Comparison of ENCODE assay signal across 22 cellular contexts in the genomic region with DNA sequence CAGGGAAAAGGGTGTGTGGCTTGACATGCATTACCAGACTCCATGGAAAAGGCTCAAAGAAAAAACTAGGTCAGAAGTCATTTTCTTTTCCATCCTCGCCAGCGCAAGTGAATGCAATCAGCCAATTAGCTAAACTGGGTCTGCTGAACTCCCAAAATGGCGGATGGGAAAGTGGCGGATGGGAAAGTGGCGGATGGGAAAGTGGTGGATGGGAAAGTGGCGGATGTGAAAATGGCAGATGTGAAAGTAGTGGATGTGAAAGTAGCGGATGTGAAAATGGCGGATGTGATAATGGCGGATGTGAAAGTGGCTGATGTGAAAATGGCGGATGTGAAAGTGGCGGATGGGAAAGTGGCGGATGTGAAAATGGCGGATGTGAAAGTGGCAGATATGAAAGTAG.
DNase-seq lines count a peak whose midpoint lies in the region; ATAC-seq, FAIRE-seq and TF ChIP-seq lines count a peak whose summit lies in the region.
"Had no signal": no experiment of that assay in that cellular context is flagged by ENCODE, and none has a peak within 500 bp of the region (broad histone marks: within the 10 kb centered on the region; RNA-seq: fewer than 3 reads in every experiment).

No MANE protein-coding gene starts in this region.

- no peak for TF ChIP-seq EP300 in H1 (IDR thresholded peaks at IDR 0.05; ENCODE audit: borderline replicate concordance in 1 of 2, low read depth in 2 of 2, low read length in 2 of 2)

- no peak overlapping the region for H4K5ac ChIP-seq in H1 (ENCODE audit: insufficient read length, low read depth, low read length)

- no peaks in the 10 kb centered on the region for H3K79me2 ChIP-seq in H1 (ENCODE audit: control insufficient read depth in 1 of 2, insufficient read depth in 2 of 2, low read length in 2 of 2)

- no peak overlapping the region for H3K14ac ChIP-seq in H1 (ENCODE audit: insufficient read length)

- H4K20me1 ChIP-seq in H1 (replicated peaks in 1 of 2; ENCODE audit: control insufficient read depth in 1 of 2, insufficient read depth in 2 of 2, low read length in 2 of 2) = no peaks in the 10 kb centered on the region
- H4K20me1 ChIP-seq: BLaER1 had no signal

- H3K23me2 ChIP-seq in H1 (ENCODE audit: low read depth, low read length) = peaks cover 4% of the 10 kb centered on the region; the same call in 1 of the 2 replicates

- no peak overlapping the region for H2AFZ ChIP-seq in H1 (ENCODE audit: low read length)
- H2AFZ ChIP-seq: GM23248 had no signal

- POLR2A ChIA-PET in H1 (lab: Charles Lee; ENCODE audit: partially characterized antibody) = no interaction called here

- WGBS in liver = 96% methylated on average over 13 of the region's 13 CpGs
- WGBS in right lobe of liver (ENCODE audit: insufficient coverage, low coverage, low lambda C conversion rate, missing lambda C conversion rate) = 96% methylated on average over 13 of the region's 13 CpGs
- 90% methylated on average over 13 of the region's 13 CpGs; no CpG with 5 or more reads in 1 of the 2 experiments for WGBS in H1 (ENCODE audit: extremely low coverage in 1 of 2, insufficient coverage in 1 of 2, insufficient read length in 1 of 2, insufficient replicate concordance in 2 of 2, low coverage in 1 of 2, low lambda C conversion rate in 2 of 2, missing lambda C conversion rate in 1 of 2), 2 experiments
- 56 to 83% methylated on average over 13 of the region's 13 CpGs for WGBS in testis, 2 donors

- no peaks in the 10 kb centered on the region; the same call in 1 of the 2 replicates for H3K79me1 ChIP-seq in H1 (ENCODE audit: low read depth, low read length)

- intact Hi-C loops in right lobe of liver (cut with DNase I) (no loop called here), testis (cut with DNase I; ENCODE audit: low total_unique reads) (no loop called here)

- TF ChIP-seq RAD21 in liver (IDR thresholded peaks at IDR 0.05) = no peak
- no peak for TF ChIP-seq RAD21 in H1 (IDR thresholded peaks at IDR 0.05 in 1 of 2, conservative IDR thresholded peaks at IDR 0.05 in 1 of 2; ENCODE audit: low read depth in 2 of 2, low read length in 2 of 2)

- H2AK5ac ChIP-seq in H1 (ENCODE audit: low read depth, low read length) = no peak overlapping the region

- no peak overlapping the region for H4K8ac ChIP-seq in H1 (ENCODE audit: extremely low read depth, insufficient read depth, low read length)

- no peaks in the 10 kb centered on the region for H3K27me3 ChIP-seq in liver (ENCODE audit: control insufficient read depth in 4 of 4, insufficient read depth in 4 of 4, low read length in 3 of 4)
- H3K27me3 ChIP-seq in right lobe of liver = no peaks in the 10 kb centered on the region
- no peaks in the 10 kb centered on the region; a peak in 1 of 7 replicates for H3K27me3 ChIP-seq in H1 (replicated peaks in 1 of 4; ENCODE audit: control insufficient read depth in 3 of 4, extremely low read depth in 1 of 4, insufficient read depth in 3 of 4, low read length in 3 of 4)
- H3K27me3 ChIP-seq in testis = no peaks in the 10 kb centered on the region
- H3K27me3 ChIP-seq: BLaER1 had no signal

- CTCF ChIA-PET in H1 (lab: Charles Lee; ENCODE audit: partially characterized antibody) = interaction anchor here (1.4 to 2.7 kb wide), 3 partner anchors 14 to 59 kb away, joined by 5 to 10 read pairs (median 7); no protein-coding TSS in a partner anchor

- no peak overlapping the region for H2BK5ac ChIP-seq in H1 (ENCODE audit: low read depth, low read length)

- no peak for TF ChIP-seq POLR2A in right lobe of liver (IDR thresholded peaks at IDR 0.05)
- no peak for TF ChIP-seq POLR2A in H1 (IDR thresholded peaks at IDR 0.05; ENCODE audit: control extremely low read depth in 1 of 2, low read depth in 2 of 2, low read length in 2 of 2)
- no peak for TF ChIP-seq POLR2A in testis (IDR thresholded peaks at IDR 0.05)

- no peak overlapping the region for H2BK120ac ChIP-seq in H1 (replicated peaks; ENCODE audit: low read depth, low read length)

- H3K36me3 ChIP-seq in liver (ENCODE audit: control insufficient read depth in 4 of 4, insufficient read depth in 3 of 4, low read depth in 1 of 4, low read length in 3 of 4) = no peaks in the 10 kb centered on the region
- H3K36me3 ChIP-seq in right lobe of liver = no peaks in the 10 kb centered on the region
- no peaks in the 10 kb centered on the region for H3K36me3 ChIP-seq in H1 (ENCODE audit: control insufficient read depth in 2 of 4, insufficient read depth in 4 of 4, low read length in 3 of 4)
- H3K36me3 ChIP-seq in testis (ENCODE audit: low read depth, missing control alignments) = no peaks in the 10 kb centered on the region
- H3K36me3 ChIP-seq: BLaER1 had no signal

- no peak overlapping the region for H3K56ac ChIP-seq in H1 (replicated peaks; ENCODE audit: insufficient read length, low read depth, low read length)

- no peak overlapping the region for H3K4me2 ChIP-seq in H1 (ENCODE audit: insufficient read depth in 1 of 2, low read depth in 2 of 2, low read length in 2 of 2)
- H3K4me2 ChIP-seq: BLaER1 had no signal

- H2BK20ac ChIP-seq in H1 (ENCODE audit: low read length) = no peak overlapping the region

- FAIRE-seq in H1 (lab: Jason Lieb, UNC) = no peak
- FAIRE-seq: A204.1, D721Med, GM12891, GM18507 had no signal

- ATAC-seq in right lobe of liver (no peak), GM21529 (IDR thresholded peaks at IDR 0.05; ENCODE audit: unreplicated experiment) (no peak), GM19395 (IDR thresholded peaks at IDR 0.05; ENCODE audit: unreplicated experiment) (no peak)
- ATAC-seq: HCT116 had no signal

- H3K9ac ChIP-seq in liver (ENCODE audit: low read depth in 1 of 2, low read length in 2 of 2) (no peak overlapping the region), H1 (replicated peaks in 1 of 4; ENCODE audit: extremely low read depth in 1 of 4, low read depth in 3 of 4, low read length in 3 of 4) (no peak overlapping the region)
- H3K9ac ChIP-seq: BLaER1, GM23248 had no signal

- H3K4me3 ChIP-seq in liver (ENCODE audit: low read depth in 1 of 3, low read length in 3 of 3) = no peak overlapping the region
- no peak overlapping the region for H3K4me3 ChIP-seq in right lobe of liver
- no peak overlapping the region for H3K4me3 ChIP-seq in H1 (ENCODE audit: extremely low read depth in 1 of 4, insufficient read depth in 2 of 4, low read depth in 3 of 4, low read length in 4 of 4)
- H3K4me3 ChIP-seq in testis = peak overlapping the region; percentile 25 to 31
- H3K4me3 ChIP-seq: BLaER1, GM23248 had no signal

- H3K4me1 ChIP-seq in liver (ENCODE audit: control insufficient read depth in 4 of 4, insufficient read depth in 4 of 4, low read length in 3 of 4) = no peaks in the 10 kb centered on the region
- no peaks in the 10 kb centered on the region for H3K4me1 ChIP-seq in right lobe of liver
- H3K4me1 ChIP-seq in H1 (replicated peaks in 1 of 4; ENCODE audit: control insufficient read depth in 3 of 4, insufficient read depth in 4 of 4, low read length in 3 of 4) = peaks cover 5 to 20% (median 13%) of the 10 kb centered on the region in 4 experiments
- H3K4me1 ChIP-seq in testis = no peaks in the 10 kb centered on the region

- H3K9me3 ChIP-seq in liver (ENCODE audit: control insufficient read depth in 4 of 4, low read length in 3 of 4) (no peaks in the 10 kb centered on the region), right lobe of liver (no peaks in the 10 kb centered on the region), H1 (ENCODE audit: insufficient read depth in 2 of 2, low read depth in 1 of 2, low read length in 1 of 2) (no peaks in the 10 kb centered on the region), testis (no peaks in the 10 kb centered on the region)
- H3K9me3 ChIP-seq: BLaER1 had no signal

- H3K23ac ChIP-seq in H1 (ENCODE audit: insufficient read length) = no peak overlapping the region

- H4K91ac ChIP-seq in H1 (replicated peaks; ENCODE audit: insufficient read length, low read length) = no peak overlapping the region

- no peak overlapping the region for H2BK12ac ChIP-seq in H1 (ENCODE audit: low read depth, low read length)

- H3K4ac ChIP-seq in H1 (replicated peaks; ENCODE audit: insufficient read length, low read depth, low read length) = no peak overlapping the region

- DNase-seq in right lobe of liver = no peak
- DNase-seq in H1 (ENCODE audit: low read depth in 1 of 2, low spot score in 2 of 2) = no peak
- peak; percentile 26 for DNase-seq in testis
- DNase-seq: CD4-positive, alpha-beta T cell; CD8-positive, alpha-beta memory T cell; DMS 273 treated with DMSO at 0.1 percent for 48 hours; DMS79; EL; GDM1; GM23248; H9; HFFc6 had no signal

- TF ChIP-seq CTCF in liver (IDR thresholded peaks at IDR 0.05; ENCODE audit: low read depth, low read length, missing input control) = no peak
- TF ChIP-seq CTCF in right lobe of liver (IDR thresholded peaks at IDR 0.05) = no peak
- TF ChIP-seq CTCF in H1 (IDR thresholded peaks at IDR 0.05; ENCODE audit: control extremely low read depth in 1 of 3, insufficient read depth in 1 of 3, low read depth in 1 of 3, low read length in 3 of 3) = no peak
- no peak for TF ChIP-seq CTCF in testis (IDR thresholded peaks at IDR 0.05)

- no peak overlapping the region for H2BK15ac ChIP-seq in H1 (ENCODE audit: low read length)

- no peak overlapping the region for H3K18ac ChIP-seq in H1 (ENCODE audit: extremely low read depth, low read length)

- H3K27ac ChIP-seq in liver (ENCODE audit: low read depth in 1 of 2, low read length in 2 of 2) (no peak overlapping the region), right lobe of liver (no peak overlapping the region), H1 (ENCODE audit: low read depth, low read length) (no peak overlapping the region), testis (peak overlapping the region in 1 of 2 donors; percentile 29)
- H3K27ac ChIP-seq: 22Rv1, BLaER1, GM23248 had no signal

TF ChIP-seq in liver, 16 proteins besides CTCF, POLR2A, EP300 and RAD21:
- TF ChIP-seq HNF4A (conservative IDR thresholded peaks at IDR 0.05) (no peak), YY1 (IDR thresholded peaks at IDR 0.05) (peak; percentile 20)

TF ChIP-seq in H1, 55 proteins besides CTCF, POLR2A, EP300 and RAD21:
- TF ChIP-seq HDAC2 (IDR thresholded peaks at IDR 0.05; ENCODE audit: borderline replicate concordance in 1 of 2, low read depth in 2 of 2, low read length in 2 of 2) = no peak
- 0 out of 2 replicates have a peak, but pooled peaks have one; percentile 33 for TF ChIP-seq YY1 (IDR thresholded peaks at IDR 0.05; ENCODE audit: low read depth, low read length)

Comparison
In these comparisons a context has a peak if more than half of its experiments do, and no peak if none do; other contexts are left out.
1. H3K4me3 ChIP-seq: peak in testis (2 of 2); none in liver (0 of 3), right lobe of liver (0 of 3) and H1 (0 of 4).